ENCODE assay signal across 8 cellular contexts in the genomic region with DNA sequence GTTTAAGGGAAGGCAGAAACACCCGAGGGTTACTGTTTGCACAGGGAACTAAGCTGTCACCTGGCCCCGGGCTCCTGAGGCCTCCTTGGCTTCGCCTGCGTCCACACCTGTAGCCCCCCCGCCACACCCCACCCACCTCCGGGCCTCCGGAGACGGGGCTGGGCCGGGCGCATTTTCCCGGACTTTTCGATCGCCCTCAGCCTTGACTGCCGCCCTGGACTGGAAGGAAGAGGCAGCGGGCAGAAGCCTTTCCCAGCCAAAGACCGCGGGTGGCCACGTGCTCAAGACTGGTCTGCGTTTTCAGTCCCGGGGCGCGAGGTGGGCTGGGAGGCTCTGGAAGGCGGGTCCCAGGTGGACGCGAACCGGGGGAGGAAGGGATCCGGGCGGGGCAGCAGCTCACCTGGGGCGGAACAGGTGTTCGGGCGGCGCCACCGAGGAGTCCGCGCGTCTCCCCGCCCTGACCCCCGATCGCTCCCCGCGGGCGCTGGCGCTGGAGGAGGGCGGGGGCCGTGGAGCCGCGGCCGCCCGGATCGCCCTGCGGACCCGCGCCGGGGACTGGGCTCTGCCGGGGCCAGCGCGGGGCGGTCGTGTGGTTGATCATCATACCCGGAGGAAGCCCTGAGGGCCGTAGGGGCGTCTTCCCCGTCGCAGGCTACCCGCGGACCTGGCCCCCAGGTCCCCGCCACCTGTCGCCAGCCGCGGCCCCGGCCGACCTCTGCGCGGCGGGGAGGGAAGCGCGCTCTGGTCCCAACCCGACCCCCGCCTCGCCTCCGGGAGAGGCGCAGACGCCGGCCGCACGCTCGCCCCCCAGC. TPM values are rescaled to one million over a fixed set of nuclear protein-coding genes. Genes with fewer than 3 reads are reported as not detected.
DNase-seq lines count a peak whose midpoint lies in the region; ATAC-seq and TF ChIP-seq lines count a peak whose summit lies in the region.

No MANE protein-coding gene starts in this region.

- peak overlapping the region; percentile 52 for H3K27ac ChIP-seq in CD8-positive, alpha-beta T cell (ENCODE audit: low read depth, low read length)
- H3K27ac ChIP-seq in thyroid gland = peak overlapping the region; percentile 88 to 91 (median 90)

- TF ChIP-seq CTCF in CD8-positive, alpha-beta T cell (IDR thresholded peaks at IDR 0.05) = no peak
- TF ChIP-seq CTCF in fibroblast of mammary gland (conservative IDR thresholded peaks at IDR 0.05; ENCODE audit: control insufficient read depth, insufficient read depth, low read depth, low read length) = no peak
- no peak for TF ChIP-seq CTCF in thyroid gland (IDR thresholded peaks at IDR 0.05)

- peaks cover 22% of the 10 kb centered on the region for H3K4me1 Mint-ChIP-seq in CD8-positive, alpha-beta T cell (ENCODE audit: low read depth)
- H3K4me1 Mint-ChIP-seq in activated T-cell treated with anti-CD3 and anti-CD28 coated beads, Interleukin-2, amount 50 U/mL, for 4 hours (ENCODE audit: low read depth) = peaks cover 14% of the 10 kb centered on the region
- H3K4me1 Mint-ChIP-seq in natural killer cell treated with Interleukin-12 subunit alpha and Interleukin-12 subunit beta and Interleukin-15 and Interleukin-18, amount 100 ng/mL, for 72 hours (ENCODE audit: low read depth in 2 of 2) = peaks cover 30 to 31% of the 10 kb centered on the region in 2 donors

- H3K9me3 ChIP-seq in CD8-positive, alpha-beta T cell (ENCODE audit: low read length) = no peaks in the 10 kb centered on the region
- H3K9me3 ChIP-seq in HAP-1 (no peaks in the 10 kb centered on the region), thyroid gland (no peaks in the 10 kb centered on the region)

- H3K4me3 Mint-ChIP-seq in CD8-positive, alpha-beta T cell = peak overlapping the region; percentile 86
- peak overlapping the region; percentile 98 for H3K4me3 Mint-ChIP-seq in activated T-cell treated with anti-CD3 and anti-CD28 coated beads, Interleukin-2, amount 50 U/mL, for 4 hours
- H3K4me3 Mint-ChIP-seq in natural killer cell treated with Interleukin-12 subunit alpha and Interleukin-12 subunit beta and Interleukin-15 and Interleukin-18, amount 100 ng/mL, for 72 hours = peak overlapping the region; percentile 98

- peak overlapping the region; percentile 57 for H3K4me3 ChIP-seq in CD8-positive, alpha-beta T cell (ENCODE audit: low read depth, low read length)
- H3K4me3 ChIP-seq in HAP-1 (peak overlapping the region; percentile 69), fibroblast of mammary gland (ENCODE audit: control insufficient read depth, low read depth, low read length) (peak overlapping the region; percentile 32), thyroid gland (replicated peaks in 1 of 3) (peak overlapping the region; percentile 22 to 73 (median 51))

- 0 to 8% methylated on average over 5 to 14 of the region's 87 CpGs for WGBS in thyroid gland, 2 donors

- CTCF ChIA-PET in CD8-positive, alpha-beta T cell (lab: Charles Lee) = interaction anchor here (0.6 to 2.2 kb wide), 8 partner anchors 8 to 1588 kb away, joined by 3 to 9 read pairs (median 4); no protein-coding TSS in a partner anchor

- peaks cover 22% of the 10 kb centered on the region for H3K36me3 Mint-ChIP-seq in CD8-positive, alpha-beta T cell
- H3K36me3 Mint-ChIP-seq in activated T-cell treated with anti-CD3 and anti-CD28 coated beads, Interleukin-2, amount 50 U/mL, for 4 hours (ENCODE audit: insufficient read depth) = peaks cover 21% of the 10 kb centered on the region
- peaks cover 26% of the 10 kb centered on the region for H3K36me3 Mint-ChIP-seq in natural killer cell treated with Interleukin-12 subunit alpha and Interleukin-12 subunit beta and Interleukin-15 and Interleukin-18, amount 100 ng/mL, for 72 hours

- no peaks in the 10 kb centered on the region for H3K9me3 Mint-ChIP-seq in CD8-positive, alpha-beta T cell
- no peaks in the 10 kb centered on the region for H3K9me3 Mint-ChIP-seq in activated T-cell treated with anti-CD3 and anti-CD28 coated beads, Interleukin-2, amount 50 U/mL, for 4 hours
- H3K9me3 Mint-ChIP-seq in natural killer cell treated with Interleukin-12 subunit alpha and Interleukin-12 subunit beta and Interleukin-15 and Interleukin-18, amount 100 ng/mL, for 72 hours = no peaks in the 10 kb centered on the region

- POLR2A ChIA-PET in CD8-positive, alpha-beta T cell (lab: Charles Lee) = interaction anchor here (1.0 to 1.3 kb wide), 6 partner anchors 197 to 1258 kb away, joined by 3 to 9 read pairs (median 4); no protein-coding TSS in a partner anchor

- ATAC-seq in CD8-positive, alpha-beta T cell = no peak
- peak; percentile 4 for ATAC-seq in activated T-cell treated with anti-CD3 and anti-CD28 coated beads, Interleukin-2, amount 50 U/mL, for 4 hours
- peak; percentile 11 to 29 for ATAC-seq in natural killer cell treated with Interleukin-12 subunit alpha and Interleukin-12 subunit beta and Interleukin-15 and Interleukin-18, amount 100 ng/mL, for 72 hours
- ATAC-seq in GM18517 (IDR thresholded peaks at IDR 0.05; ENCODE audit: unreplicated experiment) = no peak

- H3K27ac Mint-ChIP-seq in CD8-positive, alpha-beta T cell = peak overlapping the region; percentile 94
- H3K27ac Mint-ChIP-seq in natural killer cell treated with Interleukin-12 subunit alpha and Interleukin-12 subunit beta and Interleukin-15 and Interleukin-18, amount 100 ng/mL, for 72 hours = peak overlapping the region; percentile 84 to 99

- H3K36me3 ChIP-seq in CD8-positive, alpha-beta T cell (ENCODE audit: insufficient read depth, low read length) = no peaks in the 10 kb centered on the region
- H3K36me3 ChIP-seq in HAP-1 (replicated peaks) (no peaks in the 10 kb centered on the region), thyroid gland (no peaks in the 10 kb centered on the region)

- peak in 5 of 7 experiments; percentile 15 to 72 (median 47) for DNase-seq in CD8-positive, alpha-beta T cell
- peak; percentile 22 to 69 for DNase-seq in HAP-1 (ENCODE audit: low spot score in 2 of 2)
- DNase-seq in NCI-H526 (lab: John Stamatoyannopoulos, UW) = peak; percentile 81 to 91
- DNase-seq in activated T-cell treated with anti-CD3 and anti-CD28 coated beads, Interleukin-2, amount 50 U/mL, for 4 hours = peak; percentile 39
- no peak for DNase-seq in fibroblast of mammary gland (ENCODE audit: low read depth)
- DNase-seq in natural killer cell treated with Interleukin-12 subunit alpha and Interleukin-12 subunit beta and Interleukin-15 and Interleukin-18, amount 100 ng/mL, for 72 hours (ENCODE audit: low spot score) = no peak
- DNase-seq in thyroid gland = peak; percentile 76 to 79

- TF ChIP-seq POLR2A in thyroid gland (IDR thresholded peaks at IDR 0.05) = no peak

- H3K27me3 Mint-ChIP-seq in CD8-positive, alpha-beta T cell (ENCODE audit: low read depth) = peaks cover under 1% of the 10 kb centered on the region
- H3K27me3 Mint-ChIP-seq in activated T-cell treated with anti-CD3 and anti-CD28 coated beads, Interleukin-2, amount 50 U/mL, for 4 hours (ENCODE audit: low read depth) = peaks cover 4% of the 10 kb centered on the region
- no peaks in the 10 kb centered on the region for H3K27me3 Mint-ChIP-seq in natural killer cell treated with Interleukin-12 subunit alpha and Interleukin-12 subunit beta and Interleukin-15 and Interleukin-18, amount 100 ng/mL, for 72 hours

- peaks cover 17% of the 10 kb centered on the region for H3K4me1 ChIP-seq in CD8-positive, alpha-beta T cell (ENCODE audit: insufficient read depth, low read length)
- H3K4me1 ChIP-seq in HAP-1 (peaks cover 11% of the 10 kb centered on the region), thyroid gland (peaks cover 11 to 13% of the 10 kb centered on the region in 2 donors)

- no peaks in the 10 kb centered on the region for H3K27me3 ChIP-seq in CD8-positive, alpha-beta T cell (ENCODE audit: insufficient read depth, low read length)
- H3K27me3 ChIP-seq in HAP-1 (ENCODE audit: low read depth) = no peaks in the 10 kb centered on the region
- H3K27me3 ChIP-seq in thyroid gland = no peaks in the 10 kb centered on the region

- in situ Hi-C loops in HAP-1 (cut with MboI; ENCODE audit: low sequenced_read_pairs) = loop anchor here (5.0 to 25.0 kb wide), 3 partner anchors 1258 to 1590 kb away; no protein-coding TSS in a partner anchor

- intact Hi-C loops in CD8-positive, alpha-beta T cell (cut with DNase I, micrococcal nuclease) = loop anchor here (1.0 to 10.0 kb wide), 16 partner anchors 40 to 1820 kb away; a partner anchor contains a TSS
- intact Hi-C loops in thyroid gland (cut with DNase I) = no loop called here

RNA-seq across cellular contexts. Expression of a gene that starts 3.2 kb away (rescaled TPM):
- total RNA-seq in CD8-positive, alpha-beta T cell = 100 to 1,000 TPM; 290 to 298 TPM
- total RNA-seq in activated T-cell treated with anti-CD3 and anti-CD28 coated beads, Interleukin-2, amount 50 U/mL, for 4 hours = 100 to 1,000 TPM; 192 to 271 (median 225) TPM
- 100 to 1,000 TPM; 247 to 279 TPM for total RNA-seq in natural killer cell treated with Interleukin-12 subunit alpha and Interleukin-12 subunit beta and Interleukin-15 and Interleukin-18, amount 100 ng/mL, for 72 hours
- total RNA-seq in thyroid gland = 100 to 1,000 TPM; 226 to 298 (median 247) TPM

Comparison
In these comparisons a context has a peak if more than half of its experiments do, and no peak if none do; other contexts are left out.
1. ATAC-seq: peak in activated T-cell treated with anti-CD3 and anti-CD28 coated beads, Interleukin-2, amount 50 U/mL, for 4 hours (2 of 2) and natural killer cell treated with Interleukin-12 subunit alpha and Interleukin-12 subunit beta and Interleukin-15 and Interleukin-18, amount 100 ng/mL, for 72 hours (2 of 2); none in CD8-positive, alpha-beta T cell (single experiment) and GM18517 (single experiment).
2. DNase-seq: peak in CD8-positive, alpha-beta T cell (5 of 7), HAP-1 (2 of 2), NCI-H526 (2 of 2), activated T-cell treated with anti-CD3 and anti-CD28 coated beads, Interleukin-2, amount 50 U/mL, for 4 hours (single experiment) and thyroid gland (2 of 2); none in fibroblast of mammary gland (single experiment) and natural killer cell treated with Interleukin-12 subunit alpha and Interleukin-12 subunit beta and Interleukin-15 and Interleukin-18, amount 100 ng/mL, for 72 hours (single experiment).
3. Peak in every context shown above with its lines, with median percentiles within 50 percentile points of each other: H3K4me3 ChIP-seq and H3K4me3 Mint-ChIP-seq.